ENCODE assay signal across 22 cellular contexts in genomic region chr17:66260265-66260664, GRCh38. TPM values are rescaled to one million over a fixed set of nuclear protein-coding genes. Genes with fewer than 3 reads are reported as not detected.
A peak's percentile ranks its signal among the peaks of the same experiment; 100 is the strongest.
DNase-seq lines count a peak whose midpoint lies in the region; TF ChIP-seq lines count a peak whose summit lies in the region.
"Had no signal": no experiment of that assay in that cellular context is flagged by ENCODE, and none has a peak within 500 bp of the region (broad histone marks: within the 10 kb centered on the region; RNA-seq: fewer than 3 reads in every experiment).

No MANE protein-coding gene starts in this region.

- BruUV-seq in A673 (replicated peaks; lab: Mats Ljungman, UMichigan) = no TSS peak

- H3K9me3 Mint-ChIP-seq in endodermal cell (peaks cover 7% of the 10 kb centered on the region), glutamatergic neuron (ENCODE audit: unreplicated experiment) (peaks cover 4% of the 10 kb centered on the region)

- WGBS in endodermal cell (ENCODE audit: insufficient coverage in 1 of 2, insufficient read length in 1 of 2), 2 experiments = 87% methylated on average over 3 to 5 of the region's 5 CpGs

- DNase-seq in NCI-H146 (lab: John Stamatoyannopoulos, UW) = peak; percentile 16
- no peak for DNase-seq in NCI-H146 treated with DMSO at 0.1 percent for 48 hours (lab: John Stamatoyannopoulos, UW; ENCODE audit: unreplicated experiment)
- peak; percentile 58 for DNase-seq in A673 (ENCODE audit: low spot score)
- peak; percentile 54 for DNase-seq in endodermal cell
- peak; percentile 29 for DNase-seq in retina
- DNase-seq in MM.1S = no peak
- no peak for DNase-seq in glutamatergic neuron
- DNase-seq: ACHN; AML-193; BE2C; CD4-positive, alpha-beta T cell; CD8-positive, alpha-beta memory T cell; DMS 273 treated with DMSO at 0.1 percent for 48 hours; GF-D8 had no signal

- H3K4me1 Mint-ChIP-seq in endodermal cell (peaks cover 2% of the 10 kb centered on the region), glutamatergic neuron (ENCODE audit: low read depth, unreplicated experiment) (no peaks in the 10 kb centered on the region)
- H3K4me1 Mint-ChIP-seq: CD14-positive monocyte, GM23338 had no signal

- CTCF ChIA-PET in A673 (lab: Charles Lee) = no interaction called here

- H3K27ac ChIP-seq in A673 (ENCODE audit: low read depth, low read length, poor library complexity, severe bottlenecking) (no peak overlapping the region), endodermal cell (ENCODE audit: low read depth, low read length) (no peak overlapping the region), MM.1S (ENCODE audit: low read length) (no peak overlapping the region)
- H3K27ac ChIP-seq: 22Rv1; BLaER1 treated with 17β-estradiol and CSF1 and Interleukin-3, amounts not matched to agents 10 nM and 100 nM had no signal

- no peaks in the 10 kb centered on the region for H3K36me3 ChIP-seq in A673 (ENCODE audit: insufficient read depth, low read length, poor library complexity, severe bottlenecking)
- no peaks in the 10 kb centered on the region for H3K36me3 ChIP-seq in endodermal cell (ENCODE audit: control insufficient read depth, insufficient read depth, low read length)
- H3K36me3 ChIP-seq in MM.1S (replicated peaks; ENCODE audit: insufficient read depth, low read length) = no peaks in the 10 kb centered on the region
- H3K36me3 ChIP-seq: BE2C; BLaER1 treated with 17β-estradiol and CSF1 and Interleukin-3, amounts not matched to agents 10 nM and 100 nM; HAP-1 had no signal

- no peaks in the 10 kb centered on the region for H3K79me2 ChIP-seq in MM.1S (ENCODE audit: low read length)

- H3K9me3 ChIP-seq in A673 (ENCODE audit: low read depth, low read length, poor library complexity, severe bottlenecking) (no peaks in the 10 kb centered on the region), endodermal cell (ENCODE audit: control insufficient read depth, low read length) (peaks cover 5% of the 10 kb centered on the region), MM.1S (replicated peaks; ENCODE audit: insufficient read depth, low read length) (no peaks in the 10 kb centered on the region)
- H3K9me3 ChIP-seq: BE2C, HAP-1 had no signal

- H3K27me3 Mint-ChIP-seq in endodermal cell (ENCODE audit: insufficient read depth) = no peaks in the 10 kb centered on the region
- no peaks in the 10 kb centered on the region for H3K27me3 Mint-ChIP-seq in glutamatergic neuron (ENCODE audit: unreplicated experiment)
- H3K27me3 Mint-ChIP-seq: CD4-positive, alpha-beta T cell had no signal

- H3K9ac ChIP-seq in endodermal cell (ENCODE audit: extremely low read depth, low read length, poor library complexity, severe bottlenecking) (no peak overlapping the region), MM.1S (ENCODE audit: low read length) (no peak overlapping the region)
- H3K9ac ChIP-seq: BLaER1 treated with 17β-estradiol and CSF1 and Interleukin-3, amounts not matched to agents 10 nM and 100 nM had no signal

- H3K36me3 Mint-ChIP-seq in endodermal cell (ENCODE audit: low read depth) (no peaks in the 10 kb centered on the region), glutamatergic neuron (ENCODE audit: unreplicated experiment) (peaks cover 6% of the 10 kb centered on the region)
- H3K36me3 Mint-ChIP-seq: CD14-positive monocyte had no signal

- H3K4me2 ChIP-seq in MM.1S (ENCODE audit: low read depth, low read length) = no peak overlapping the region
- H3K4me2 ChIP-seq: BLaER1 treated with 17β-estradiol and CSF1 and Interleukin-3, amounts not matched to agents 10 nM and 100 nM; GM23338 had no signal

- no peak for TF ChIP-seq CTCF in A673 (conservative IDR thresholded peaks at IDR 0.05; ENCODE audit: low read depth, low read length)
- no peak for TF ChIP-seq CTCF in endodermal cell (conservative IDR thresholded peaks at IDR 0.05)
- TF ChIP-seq CTCF in MM.1S (IDR thresholded peaks at IDR 0.05; ENCODE audit: low read length) = no peak
- no peak for TF ChIP-seq CTCF in glutamatergic neuron (IDR thresholded peaks at IDR 0.05; ENCODE audit: partially characterized antibody, unreplicated experiment)

- no peaks in the 10 kb centered on the region for H3F3A ChIP-seq in MM.1S (ENCODE audit: insufficient read depth, low read length)

- H3K27me3 ChIP-seq in A673 (replicated peaks; ENCODE audit: insufficient read depth, low read depth, low read length, poor library complexity) = no peaks in the 10 kb centered on the region
- H3K27me3 ChIP-seq in endodermal cell (ENCODE audit: control insufficient read depth, insufficient read depth, low read length, poor library complexity, severe bottlenecking) = no peaks in the 10 kb centered on the region
- H3K27me3 ChIP-seq in MM.1S (replicated peaks; ENCODE audit: insufficient read depth, low read length) = no peaks in the 10 kb centered on the region
- H3K27me3 ChIP-seq: BE2C; BLaER1 treated with 17β-estradiol and CSF1 and Interleukin-3, amounts not matched to agents 10 nM and 100 nM had no signal

- H3K4me3 Mint-ChIP-seq in endodermal cell (no peak overlapping the region), glutamatergic neuron (ENCODE audit: unreplicated experiment) (no peak overlapping the region)
- H3K4me3 Mint-ChIP-seq: CD14-positive monocyte; CD4-positive, alpha-beta T cell; CD8-positive, alpha-beta memory T cell; GM23338 had no signal

- H3K9me2 ChIP-seq in MM.1S (replicated peaks; ENCODE audit: insufficient read depth, low read length) = no peaks in the 10 kb centered on the region

- no peak overlapping the region for H2AFZ ChIP-seq in MM.1S (ENCODE audit: low read length)
- H2AFZ ChIP-seq: GM23338 had no signal

- no peaks in the 10 kb centered on the region for H4K20me1 ChIP-seq in MM.1S (ENCODE audit: insufficient read depth, low read length)
- H4K20me1 ChIP-seq: BLaER1 treated with 17β-estradiol and CSF1 and Interleukin-3, amounts not matched to agents 10 nM and 100 nM had no signal

- intact Hi-C loops in A673 (cut with micrococcal nuclease; ENCODE audit: unreplicated experiment) = no loop called here

- POLR2A ChIA-PET in A673 (lab: Charles Lee; ENCODE audit: low non-redundant PET) = no interaction called here

- H3K4me3 ChIP-seq in A673 (ENCODE audit: low read depth, low read length, poor library complexity, severe bottlenecking) = no peak overlapping the region
- no peak overlapping the region for H3K4me3 ChIP-seq in endodermal cell (ENCODE audit: low read length)
- H3K4me3 ChIP-seq in MM.1S (ENCODE audit: low read length) = no peak overlapping the region
- H3K4me3 ChIP-seq: BLaER1 treated with 17β-estradiol and CSF1 and Interleukin-3, amounts not matched to agents 10 nM and 100 nM; GM23338; HAP-1 had no signal

- H3K27ac Mint-ChIP-seq in endodermal cell (no peak overlapping the region), glutamatergic neuron (ENCODE audit: unreplicated experiment) (no peak overlapping the region)
- H3K27ac Mint-ChIP-seq: CD14-positive monocyte; CD4-positive, alpha-beta T cell; CD8-positive, alpha-beta memory T cell; GM23338 had no signal

- H3K4me1 ChIP-seq in A673 (ENCODE audit: insufficient read depth, low read length, poor library complexity, severe bottlenecking) (peaks cover 8% of the 10 kb centered on the region), endodermal cell (ENCODE audit: control insufficient read depth, insufficient read depth, low read length) (no peaks in the 10 kb centered on the region), MM.1S (ENCODE audit: low read length) (no peaks in the 10 kb centered on the region)
- H3K4me1 ChIP-seq: BE2C, HAP-1 had no signal

RNA-seq across cellular contexts. Expression of gene APOH, which starts 31.1 kb away (rescaled TPM):
- 0.44 and 1.4 TPM in 2 replicates for total RNA-seq in A673 (2021)
- not detected for total RNA-seq in endodermal cell
- not detected for polyA plus RNA-seq in endodermal cell (2013, experiment 1 of 2)
- polyA plus RNA-seq in endodermal cell (2013, experiment 2 of 2) = not detected
- not detected for total RNA-seq in glutamatergic neuron (ENCODE audit: unreplicated experiment)
- total RNA-seq: CD4-positive, alpha-beta T cell; CD8-positive, alpha-beta memory T cell; Daoy; G401; GM23338; H4 had no signal
- polyA plus RNA-seq: CD14-positive monocyte; CD8-positive, alpha-beta memory T cell; GM23338 had no signal

RNA-seq across cellular contexts. Expression of gene PRKCA, which starts 42.1 kb away (rescaled TPM):
- 15.7 and 16.3 TPM in 2 replicates for total RNA-seq in A673 (2021)
- total RNA-seq in endodermal cell = 10 to 100 TPM in 1 of 2 donors, 1 to 10 TPM in 1; 8.7 to 14.6 TPM
- 8.0 TPM for polyA plus RNA-seq in endodermal cell (2013, experiment 1 of 2)
- polyA plus RNA-seq in endodermal cell (2013, experiment 2 of 2) = 8.9 TPM
- 2.2 TPM for total RNA-seq in glutamatergic neuron (ENCODE audit: unreplicated experiment)

Comparison
In these comparisons a context has a peak if more than half of its experiments do, and no peak if none do; other contexts are left out.
1. DNase-seq: peak in NCI-H146 (single experiment), A673 (single experiment), endodermal cell (single experiment) and retina (single experiment); none in NCI-H146 treated with DMSO at 0.1 percent for 48 hours (single experiment), MM.1S (single experiment) and glutamatergic neuron (single experiment).